Comparison of ENCODE assay signal across 16 cellular contexts in the genomic region with DNA sequence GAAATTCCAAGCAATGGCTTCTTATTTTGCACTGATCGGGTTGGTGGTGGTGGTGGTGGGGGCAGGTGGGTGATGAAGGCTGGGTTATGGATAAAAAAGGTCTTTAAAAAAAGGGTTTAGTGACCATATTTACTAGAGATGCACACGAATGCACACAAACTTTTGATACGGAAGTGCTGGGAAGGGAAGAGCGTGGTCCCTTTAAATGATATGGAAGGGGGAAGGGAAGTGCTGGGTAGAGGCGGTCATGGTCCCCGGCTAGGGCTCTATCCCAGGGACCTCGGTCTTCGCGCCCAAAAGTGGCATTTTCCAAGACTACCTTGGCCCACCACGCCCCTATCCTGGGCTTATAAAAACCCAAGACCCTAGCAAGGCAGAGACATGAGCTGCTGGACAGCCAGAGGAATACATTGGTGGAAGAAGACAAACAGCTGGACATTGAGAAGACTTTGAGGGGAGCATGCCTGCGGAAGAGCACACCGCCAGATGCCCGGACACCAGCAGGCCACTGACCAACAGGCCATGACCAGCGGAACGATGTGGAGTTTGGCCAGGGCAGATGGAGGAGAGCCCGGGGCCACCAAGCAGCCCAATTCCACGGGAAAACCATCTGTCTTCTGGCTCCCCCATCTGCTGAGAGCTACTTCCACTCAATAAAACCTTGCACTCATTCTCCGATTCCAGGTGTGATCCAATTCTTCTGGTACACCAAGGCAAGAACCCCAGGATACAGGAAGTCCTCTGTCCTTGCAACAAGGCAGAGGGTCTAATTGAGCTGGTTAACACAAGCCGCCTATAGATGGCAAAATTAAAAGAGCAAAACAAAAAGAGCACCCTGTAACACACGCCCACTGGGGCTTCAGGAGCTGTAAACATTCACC.
DNase-seq lines count a peak whose midpoint lies in the region; ATAC-seq lines count a peak whose summit lies in the region.
"Had no signal": no experiment of that assay in that cellular context is flagged by ENCODE, and none has a peak within 500 bp of the region (broad histone marks: within the 10 kb centered on the region; RNA-seq: fewer than 3 reads in every experiment).

No MANE protein-coding gene starts in this region.

- H3K4me3 Mint-ChIP-seq in activated CD8-positive, alpha-beta memory T cell treated with anti-CD3 and anti-CD28 coated beads, Interleukin-2, amount 10 ng/mL, durations not matched to agents 7 days and 5 days = peak overlapping the region; percentile 76
- peak overlapping the region; percentile 74 to 94 (median 88) for H3K4me3 Mint-ChIP-seq in IgD-negative memory B cell
- peak overlapping the region; percentile 64 for H3K4me3 Mint-ChIP-seq in activated CD4-positive, alpha-beta memory T cell treated with anti-CD3 and anti-CD28 coated beads, Interleukin-2, amount 10 ng/mL, durations not matched to agents 7 days and 5 days
- H3K4me3 Mint-ChIP-seq: neural crest cell had no signal

- no peaks in the 10 kb centered on the region for H3K36me3 ChIP-seq in skeletal muscle satellite cell (ENCODE audit: insufficient read depth, low read length)
- H3K36me3 ChIP-seq: right atrium auricular region had no signal

- peak overlapping the region; percentile 7 for H3K4me2 ChIP-seq in skeletal muscle satellite cell (ENCODE audit: low read length)

- H3K27me3 Mint-ChIP-seq in activated CD8-positive, alpha-beta memory T cell treated with anti-CD3 and anti-CD28 coated beads, Interleukin-2, amount 10 ng/mL, durations not matched to agents 7 days and 5 days = no peaks in the 10 kb centered on the region
- no peaks in the 10 kb centered on the region for H3K27me3 Mint-ChIP-seq in IgD-negative memory B cell
- H3K27me3 Mint-ChIP-seq in activated CD4-positive, alpha-beta memory T cell treated with anti-CD3 and anti-CD28 coated beads, Interleukin-2, amount 10 ng/mL, durations not matched to agents 7 days and 5 days = no peaks in the 10 kb centered on the region

- no peaks in the 10 kb centered on the region for H3K9me3 ChIP-seq in skeletal muscle satellite cell (replicated peaks; ENCODE audit: low read length)
- H3K9me3 ChIP-seq: right atrium auricular region had no signal

- H3K9me3 Mint-ChIP-seq in activated CD8-positive, alpha-beta memory T cell treated with anti-CD3 and anti-CD28 coated beads, Interleukin-2, amount 10 ng/mL, durations not matched to agents 7 days and 5 days (ENCODE audit: low read depth) = no peaks in the 10 kb centered on the region
- no peaks in the 10 kb centered on the region for H3K9me3 Mint-ChIP-seq in IgD-negative memory B cell
- H3K9me3 Mint-ChIP-seq in activated CD4-positive, alpha-beta memory T cell treated with anti-CD3 and anti-CD28 coated beads, Interleukin-2, amount 10 ng/mL, durations not matched to agents 7 days and 5 days = no peaks in the 10 kb centered on the region

- ATAC-seq in activated CD8-positive, alpha-beta memory T cell treated with anti-CD3 and anti-CD28 coated beads, Interleukin-2, amount 10 ng/mL, durations not matched to agents 7 days and 5 days = peak; percentile 54
- no peak for ATAC-seq in GM19463 (IDR thresholded peaks at IDR 0.05; ENCODE audit: unreplicated experiment)
- no peak for ATAC-seq in GM19452 (IDR thresholded peaks at IDR 0.05; ENCODE audit: unreplicated experiment)

- peak overlapping the region; percentile 86 for H3K27ac Mint-ChIP-seq in activated CD8-positive, alpha-beta memory T cell treated with anti-CD3 and anti-CD28 coated beads, Interleukin-2, amount 10 ng/mL, durations not matched to agents 7 days and 5 days
- H3K27ac Mint-ChIP-seq in IgD-negative memory B cell = peak overlapping the region; percentile 39 to 95 (median 79)
- peak overlapping the region; percentile 22 for H3K27ac Mint-ChIP-seq in activated CD4-positive, alpha-beta memory T cell treated with anti-CD3 and anti-CD28 coated beads, Interleukin-2, amount 10 ng/mL, durations not matched to agents 7 days and 5 days

- no peak for DNase-seq in activated CD8-positive, alpha-beta memory T cell treated with anti-CD3 and anti-CD28 coated beads, Interleukin-2, amount 10 ng/mL, durations not matched to agents 7 days and 5 days
- no peak for DNase-seq in activated CD8-positive, alpha-beta memory T cell treated with anti-CD3 and anti-CD28 coated beads for 24 hours
- DNase-seq in activated CD4-positive, alpha-beta memory T cell treated with anti-CD3 and anti-CD28 coated beads, Interleukin-2, amount 10 ng/mL, durations not matched to agents 7 days and 5 days = no peak
- no peak for DNase-seq in inferior parietal cortex (ENCODE audit: extremely low spot score)
- DNase-seq: amygdala, DMS 273 treated with DMSO at 0.1 percent for 48 hours, GOT3, NCI-H1930, NCI-H526 had no signal

- H3K9ac ChIP-seq in skeletal muscle satellite cell (ENCODE audit: low read depth, low read length) = no peak overlapping the region

- no peak overlapping the region for H3K4me3 ChIP-seq in skeletal muscle satellite cell (ENCODE audit: low read length)
- H3K4me3 ChIP-seq: lung, right atrium auricular region had no signal

- H3K4me1 Mint-ChIP-seq in activated CD8-positive, alpha-beta memory T cell treated with anti-CD3 and anti-CD28 coated beads, Interleukin-2, amount 10 ng/mL, durations not matched to agents 7 days and 5 days = peaks cover 18% of the 10 kb centered on the region
- H3K4me1 Mint-ChIP-seq in IgD-negative memory B cell = peaks cover 8 to 17% (median 15%) of the 10 kb centered on the region in 3 donors
- H3K4me1 Mint-ChIP-seq in activated CD4-positive, alpha-beta memory T cell treated with anti-CD3 and anti-CD28 coated beads, Interleukin-2, amount 10 ng/mL, durations not matched to agents 7 days and 5 days = peaks cover 7% of the 10 kb centered on the region
- H3K4me1 Mint-ChIP-seq: neural crest cell had no signal

- H3K36me3 Mint-ChIP-seq in activated CD8-positive, alpha-beta memory T cell treated with anti-CD3 and anti-CD28 coated beads, Interleukin-2, amount 10 ng/mL, durations not matched to agents 7 days and 5 days = no peaks in the 10 kb centered on the region
- no peaks in the 10 kb centered on the region for H3K36me3 Mint-ChIP-seq in IgD-negative memory B cell
- H3K36me3 Mint-ChIP-seq in activated CD4-positive, alpha-beta memory T cell treated with anti-CD3 and anti-CD28 coated beads, Interleukin-2, amount 10 ng/mL, durations not matched to agents 7 days and 5 days (ENCODE audit: low read depth) = no peaks in the 10 kb centered on the region

- H3K4me1 ChIP-seq in skeletal muscle satellite cell (ENCODE audit: control insufficient read depth, insufficient read depth, low read length) = no peaks in the 10 kb centered on the region
- H3K4me1 ChIP-seq: right atrium auricular region had no signal

- POLR2A ChIA-PET in activated CD4-positive, alpha-beta memory T cell treated with anti-CD3 and anti-CD28 coated beads, Interleukin-2, amount 10 ng/mL, durations not matched to agents 7 days and 5 days (lab: Charles Lee) = no interaction called here

- H3K27me3 ChIP-seq in skeletal muscle satellite cell (ENCODE audit: control insufficient read depth, insufficient read depth, low read length) = no peaks in the 10 kb centered on the region
- H3K27me3 ChIP-seq: right atrium auricular region had no signal

- CTCF ChIA-PET in activated CD8-positive, alpha-beta memory T cell treated with anti-CD3 and anti-CD28 coated beads, Interleukin-2, amount 10 ng/mL, durations not matched to agents 7 days and 5 days (lab: Charles Lee) = interaction anchor here (0.9 to 1.0 kb wide), 2 partner anchors 11 to 14 kb away, joined by 3 read pairs; no protein-coding TSS in a partner anchor
- CTCF ChIA-PET in activated CD4-positive, alpha-beta memory T cell treated with anti-CD3 and anti-CD28 coated beads, Interleukin-2, amount 10 ng/mL, durations not matched to agents 7 days and 5 days (lab: Charles Lee) = no interaction called here

Comparison
In these comparisons a context has a peak if more than half of its experiments do, and no peak if none do; other contexts are left out.
1. H3K27ac Mint-ChIP-seq: peak in every context shown above with its lines; median percentile 86 in activated CD8-positive, alpha-beta memory T cell treated with anti-CD3 and anti-CD28 coated beads, Interleukin-2, amount 10 ng/mL, durations not matched to agents 7 days and 5 days; 79 in IgD-negative memory B cell; 22 in activated CD4-positive, alpha-beta memory T cell treated with anti-CD3 and anti-CD28 coated beads, Interleukin-2, amount 10 ng/mL, durations not matched to agents 7 days and 5 days.